Comparison of ENCODE assay signal across 15 cellular contexts in genomic region chr22:50486561-50487289, GRCh38. TPM values are rescaled to one million over a fixed set of nuclear protein-coding genes. Genes with fewer than 3 reads are reported as not detected.
A peak's percentile ranks its signal among the peaks of the same experiment; 100 is the strongest.
DNase-seq lines count a peak whose midpoint lies in the region; ATAC-seq, FAIRE-seq and TF ChIP-seq lines count a peak whose summit lies in the region.
"Had no signal": no experiment of that assay in that cellular context is flagged by ENCODE, and none has a peak within 500 bp of the region (broad histone marks: within the 10 kb centered on the region; RNA-seq: fewer than 3 reads in every experiment).

Gene MIOX, plus strand, starts transcription at chr22:50486859. Its CDS starts 39 bp downstream, at chr22:50486898.

- H3K4me2 ChIP-seq in PC-9 = peak within 1 kb of the TSS; percentile 29

- no TSS peak for BruUV-seq in PC-9 (replicated peaks; lab: Mats Ljungman, UMichigan)

- no peaks in the 10 kb centered on the region for H3K9me2 ChIP-seq in PC-9 (ENCODE audit: insufficient read depth)

- peaks cover 17% of the 10 kb centered on the region for H3F3A ChIP-seq in PC-9 (ENCODE audit: insufficient read depth, low read depth)

- H3K27me3 ChIP-seq in PC-9 (ENCODE audit: insufficient read depth, low read depth) = no peaks in the 10 kb centered on the region
- H3K27me3 ChIP-seq in prostate gland (replicated peaks; ENCODE audit: insufficient read depth) = no peaks in the 10 kb centered on the region
- H3K27me3 ChIP-seq: MG63 had no signal

- intact Hi-C loops in PC-9 (cut with micrococcal nuclease; ENCODE audit: unreplicated experiment) = no loop called here
- intact Hi-C loops in mucosa of descending colon (cut with DNase I, micrococcal nuclease) = no loop called here
- intact Hi-C loops in prostate gland (cut with DNase I) = no loop called here

- CTCF ChIA-PET in PC-9 (lab: Charles Lee) = no interaction called here

- no peak within 1 kb of the TSS for H3K4me3 ChIP-seq in PC-9
- no peak within 1 kb of the TSS for H3K4me3 ChIP-seq in mucosa of descending colon
- no peak within 1 kb of the TSS for H3K4me3 ChIP-seq in prostate gland
- H3K4me3 ChIP-seq: MG63 had no signal

- H2AFZ ChIP-seq in PC-9 = no peak within 1 kb of the TSS

- H3K9me3 ChIP-seq in PC-9 (ENCODE audit: insufficient read depth, low read depth) = no peaks in the 10 kb centered on the region
- no peaks in the 10 kb centered on the region for H3K9me3 ChIP-seq in mucosa of descending colon
- H3K9me3 ChIP-seq in prostate gland = no peaks in the 10 kb centered on the region
- H3K9me3 ChIP-seq: MG63 had no signal

- peaks cover 9% of the 10 kb centered on the region for H4K20me1 ChIP-seq in PC-9 (ENCODE audit: insufficient read depth)

- peak; percentile 65 for DNase-seq in ACHN
- DNase-seq in Daoy (ENCODE audit: low read depth) = peak; percentile 29
- DNase-seq in PC-9 = peak in 1 of 2 experiments; percentile 53
- peak in 2 of 3 donors; percentile 18 to 47 for DNase-seq in mucosa of descending colon
- DNase-seq in prostate gland (ENCODE audit: low spot score) = no peak
- no peak for DNase-seq in DMS153 treated with DMSO at 0.1 percent for 48 hours (lab: John Stamatoyannopoulos, UW; ENCODE audit: unreplicated experiment)
- no peak for DNase-seq in GM12892 (ENCODE audit: insufficient read length)
- DNase-seq: activated CD8-positive, alpha-beta memory T cell treated with anti-CD3 and anti-CD28 coated beads, Interleukin-2, amount 50 U/mL, for 4 hours; C1 segment of cervical spinal cord; MG63 had no signal

- ATAC-seq in mucosa of descending colon (no peak), HG02588 (IDR thresholded peaks at IDR 0.05; ENCODE audit: unreplicated experiment) (no peak)
- ATAC-seq: HCT116 had no signal

- H3K27ac ChIP-seq in PC-9 (no peak within 1 kb of the TSS), prostate gland (no peak within 1 kb of the TSS)

- TF ChIP-seq POLR2A in prostate gland (IDR thresholded peaks at IDR 0.05) = no peak
- no peak for TF ChIP-seq POLR2A in GM12892 (IDR thresholded peaks at IDR 0.05; ENCODE audit: low read depth, low read length)

- H3K36me3 ChIP-seq in PC-9 (ENCODE audit: low read depth) (peaks cover 7% of the 10 kb centered on the region), mucosa of descending colon (ENCODE audit: low read depth) (no peaks in the 10 kb centered on the region), prostate gland (no peaks in the 10 kb centered on the region)

- POLR2A ChIA-PET in PC-9 (lab: Charles Lee; ENCODE audit: unreplicated experiment) = no interaction called here

- 83% methylated on average over 21 of the region's 23 CpGs for WGBS in prostate gland

- H3K4me1 ChIP-seq in PC-9 (replicated peaks; ENCODE audit: insufficient read depth) = peaks cover 17% of the 10 kb centered on the region; the same call in 1 of the 2 replicates
- H3K4me1 ChIP-seq in mucosa of descending colon (ENCODE audit: low read depth) = peaks cover 19% of the 10 kb centered on the region
- H3K4me1 ChIP-seq in prostate gland (replicated peaks) = no peaks in the 10 kb centered on the region

- TF ChIP-seq CTCF in PC-9 (conservative IDR thresholded peaks at IDR 0.05) (no peak), mucosa of descending colon (IDR thresholded peaks at IDR 0.05) (no peak), prostate gland (IDR thresholded peaks at IDR 0.05) (no peak)

- no peaks in the 10 kb centered on the region for H3K79me2 ChIP-seq in PC-9 (ENCODE audit: low read depth)

- no peak for FAIRE-seq in GM12892 (lab: Jason Lieb, UNC)
- FAIRE-seq: frontal cortex had no signal

- in situ Hi-C loops in ACHN (cut with HindIII; ENCODE audit: low pct_ligation_motif_present, low pct_unique_long_range_greater_than_20kb, low sequenced_read_pairs) = no loop called here

RNA-seq across cellular contexts. Expression of gene MIOX, which starts in this region (rescaled TPM):
- total RNA-seq in Daoy (2014; rRNA removed; shearing (Covaris generic)) = not detected in 2 replicates
- total RNA-seq in PC-9 (2021) (1.4 and 1.5 TPM in 2 replicates), mucosa of descending colon (not detected), prostate gland (not detected)
- not detected for polyA plus RNA-seq in GM12892 (2012; ENCODE audit: missing spikeins)
- total RNA-seq: endodermal cell, frontal cortex, temporal lobe had no signal

Comparison
In these comparisons a context has a peak if more than half of its experiments do, and no peak if none do; other contexts are left out.
1. Peak in DNase-seq in Daoy; RNA of the gene not detected or under 1 TPM.
2. Peak in DNase-seq in mucosa of descending colon; RNA of the gene not detected or under 1 TPM.